20 cellular contexts compared by ENCODE assay signal in the genomic region with DNA sequence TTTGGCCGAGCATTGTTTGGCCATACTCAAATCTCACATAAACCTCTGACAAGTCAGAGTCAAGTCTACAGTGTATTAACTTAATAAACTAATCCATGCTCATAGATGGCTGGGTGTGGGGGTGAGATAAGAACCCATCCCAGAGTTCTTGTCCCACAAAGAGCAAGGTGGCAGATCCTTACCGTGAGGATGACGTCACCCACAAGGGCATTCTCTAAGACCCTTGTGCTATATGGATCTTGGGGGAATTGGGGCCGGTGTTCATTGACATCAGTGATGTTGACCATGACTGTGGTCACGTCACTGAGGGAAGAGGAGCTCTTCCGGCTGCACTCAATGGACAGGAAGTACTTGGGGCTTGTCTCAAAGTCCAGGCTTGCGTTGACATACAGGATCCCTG.
"Had no signal": no experiment of that assay in that cellular context is flagged by ENCODE, and none has a peak within 500 bp of the region (broad histone marks: within the 10 kb centered on the region; RNA-seq: fewer than 3 reads in every experiment).

No MANE protein-coding gene starts in this region.

- H3K9me3 ChIP-seq: SK-N-SH had no signal

- DNase-seq: IMR-90, Kasumi-1, MM.1S, NCI-H1092 treated with DMSO at 0.1 percent for 48 hours, NCI-H1436, NCI-H1694, NCI-H187 treated with DMSO at 0.1 percent for 48 hours, NCI-H2029 treated with DMSO at 0.1 percent for 48 hours, NCI-H2171 treated with DMSO at 0.1 percent for 48 hours, NCI-H345, NCI-H446 treated with DMSO at 0.1 percent for 48 hours, NCI-H510A treated with DMSO at 0.1 percent for 48 hours, NCI-H526, RPMI8226, SHP77, SK-N-SH, SW 1271, T-cell had no signal

- H3K27ac ChIP-seq: KMS-11 had no signal

- FAIRE-seq: RCC 7860 had no signal
